In the genomic region with DNA sequence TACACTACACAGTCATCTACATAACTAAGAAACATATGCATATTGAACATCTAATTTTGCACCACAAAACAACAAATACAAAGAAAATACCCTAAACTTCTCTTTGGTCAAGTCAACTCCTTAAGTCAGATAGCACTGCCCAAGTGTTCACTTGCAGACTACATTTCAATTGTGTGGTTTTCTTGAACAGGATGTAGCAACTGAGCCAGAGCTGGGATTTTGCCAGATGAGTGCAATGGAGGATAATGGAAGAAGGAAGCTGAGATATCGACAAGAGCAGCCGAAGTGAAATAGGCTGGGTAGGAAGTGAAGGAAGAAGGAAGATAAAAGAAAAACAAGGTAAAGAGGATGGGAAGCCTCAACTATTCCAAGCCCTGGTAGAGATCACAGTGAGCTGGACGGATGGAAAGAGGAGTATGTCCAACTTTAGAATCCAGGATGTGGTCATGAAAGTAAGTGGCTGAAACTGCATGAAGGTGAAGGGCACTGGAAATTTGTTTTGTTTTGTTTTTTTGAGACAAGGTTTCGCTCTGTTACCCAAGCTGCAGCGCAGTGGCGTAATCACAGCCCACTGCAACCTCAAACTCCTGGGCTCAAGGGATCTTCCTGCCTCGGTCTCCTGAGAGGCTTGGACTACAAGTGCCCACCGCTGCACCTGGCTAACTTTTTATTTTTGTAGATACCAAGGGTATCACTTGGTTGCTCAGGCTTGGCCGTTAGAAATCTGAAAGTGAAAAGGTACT, we compare ENCODE assay signal across 8 cellular contexts. TPM values are rescaled to one million over a fixed set of nuclear protein-coding genes. Genes with fewer than 3 reads are reported as not detected.
DNase-seq lines count a peak whose midpoint lies in the region; ATAC-seq and TF ChIP-seq lines count a peak whose summit lies in the region.

No MANE protein-coding gene starts in this region.

- H3K4me1 ChIP-seq in esophagus muscularis mucosa: peaks cover 6 to 16% (median 13%) of the 10 kb centered on the region in 4 donors

- peak; percentile 43 for DNase-seq in Ammon's horn (ENCODE audit: low spot score)
- peak; percentile 81 for DNase-seq in KBM-7
- DNase-seq in fibroblast of peridontal ligament (ENCODE audit: extremely low read depth): peak; percentile 67
- no peak for DNase-seq in dorsolateral prefrontal cortex
- DNase-seq in activated CD8-positive, alpha-beta memory T cell treated with anti-CD3 and anti-CD28 coated beads for 24 hours: no peak
- no peak for DNase-seq in GOT3 (lab: John Stamatoyannopoulos, UW)
- no peak for DNase-seq in esophagus muscularis mucosa (ENCODE audit: extremely low spot score)

- intact Hi-C loops in dorsolateral prefrontal cortex (cut with DNase I): loop anchor here (2.0 to 10.0 kb wide), 8 partner anchors 57 to 1069 kb away; partner anchors contain the start of gene TSC22D1 (in 1 of the 2)
- intact Hi-C loops in esophagus muscularis mucosa (cut with DNase I): loop anchor here (5.0 kb wide), 2 partner anchors 397 to 1067 kb away; partner anchors contain the start of gene TSC22D1

- peak; percentile 72 for ATAC-seq in GM19463 (IDR thresholded peaks at IDR 0.05; ENCODE audit: unreplicated experiment)

- H3K27ac ChIP-seq in dorsolateral prefrontal cortex (peak overlapping the region in 8 of 59 donors; percentile 0 to 35 (median 14)), esophagus muscularis mucosa (replicated peaks in 1 of 4) (no peak overlapping the region)

- H3K36me3 ChIP-seq in esophagus muscularis mucosa: peaks cover 6 to 42% (median 28%) of the 10 kb centered on the region in 4 donors

- TF ChIP-seq CTCF in dorsolateral prefrontal cortex (IDR thresholded peaks at IDR 0.05 in 54 of 56, conservative IDR thresholded peaks at IDR 0.05 in 2 of 56; ENCODE audit: low read depth in 1 of 56, partially characterized antibody in 56 of 56): no peak
- TF ChIP-seq CTCF in esophagus muscularis mucosa (IDR thresholded peaks at IDR 0.05): no peak

- no peak for TF ChIP-seq EP300 in esophagus muscularis mucosa (IDR thresholded peaks at IDR 0.05)

- no peaks in the 10 kb centered on the region for H3K27me3 ChIP-seq in dorsolateral prefrontal cortex
- no peaks in the 10 kb centered on the region for H3K27me3 ChIP-seq in esophagus muscularis mucosa

- no peak for TF ChIP-seq POLR2A in esophagus muscularis mucosa (IDR thresholded peaks at IDR 0.05; ENCODE audit: low read depth)

- no peaks in the 10 kb centered on the region for H3K9me3 ChIP-seq in esophagus muscularis mucosa

- in situ Hi-C loops in KBM-7 (cut with MboI; ENCODE audit: low pct_unique_long_range_greater_than_20kb, low sequenced_read_pairs): loop anchor here (25.0 kb wide), 1 partner anchor 487 kb away; no protein-coding TSS in a partner anchor

- H3K4me3 ChIP-seq in dorsolateral prefrontal cortex (no peak overlapping the region), esophagus muscularis mucosa (no peak overlapping the region)

- WGBS in esophagus muscularis mucosa: 71% methylated on average over 9 of the region's 9 CpGs

RNA-seq across cellular contexts. Expression of gene NUFIP1, which starts 15.0 kb away (rescaled TPM):
- total RNA-seq in dorsolateral prefrontal cortex: 10 to 100 TPM in 1 of 120 experiments, 1 to 10 TPM in 119; 3.6 to 10.1 (median 6.9) TPM
- total RNA-seq in esophagus muscularis mucosa: 1 to 10 TPM; 3.3 to 4.2 (median 3.9) TPM

RNA-seq across cellular contexts. Expression of gene GPALPP1, which starts 15.1 kb away (rescaled TPM):
- total RNA-seq in dorsolateral prefrontal cortex (10 to 100 TPM; 33.6 to 63.8 (median 48.2) TPM), esophagus muscularis mucosa (10 to 100 TPM; 19.0 to 27.4 (median 23.9) TPM)

Comparison
In these comparisons a context has a peak if more than half of its experiments do, and no peak if none do; other contexts are left out.
1. DNase-seq: peak in Ammon's horn (single experiment), KBM-7 (single experiment) and fibroblast of peridontal ligament (single experiment); none in dorsolateral prefrontal cortex (0 of 10), activated CD8-positive, alpha-beta memory T cell treated with anti-CD3 and anti-CD28 coated beads for 24 hours (single experiment), GOT3 (single experiment) and esophagus muscularis mucosa (single experiment).